ENCODE assay signal across 8 cellular contexts in the genomic region with DNA sequence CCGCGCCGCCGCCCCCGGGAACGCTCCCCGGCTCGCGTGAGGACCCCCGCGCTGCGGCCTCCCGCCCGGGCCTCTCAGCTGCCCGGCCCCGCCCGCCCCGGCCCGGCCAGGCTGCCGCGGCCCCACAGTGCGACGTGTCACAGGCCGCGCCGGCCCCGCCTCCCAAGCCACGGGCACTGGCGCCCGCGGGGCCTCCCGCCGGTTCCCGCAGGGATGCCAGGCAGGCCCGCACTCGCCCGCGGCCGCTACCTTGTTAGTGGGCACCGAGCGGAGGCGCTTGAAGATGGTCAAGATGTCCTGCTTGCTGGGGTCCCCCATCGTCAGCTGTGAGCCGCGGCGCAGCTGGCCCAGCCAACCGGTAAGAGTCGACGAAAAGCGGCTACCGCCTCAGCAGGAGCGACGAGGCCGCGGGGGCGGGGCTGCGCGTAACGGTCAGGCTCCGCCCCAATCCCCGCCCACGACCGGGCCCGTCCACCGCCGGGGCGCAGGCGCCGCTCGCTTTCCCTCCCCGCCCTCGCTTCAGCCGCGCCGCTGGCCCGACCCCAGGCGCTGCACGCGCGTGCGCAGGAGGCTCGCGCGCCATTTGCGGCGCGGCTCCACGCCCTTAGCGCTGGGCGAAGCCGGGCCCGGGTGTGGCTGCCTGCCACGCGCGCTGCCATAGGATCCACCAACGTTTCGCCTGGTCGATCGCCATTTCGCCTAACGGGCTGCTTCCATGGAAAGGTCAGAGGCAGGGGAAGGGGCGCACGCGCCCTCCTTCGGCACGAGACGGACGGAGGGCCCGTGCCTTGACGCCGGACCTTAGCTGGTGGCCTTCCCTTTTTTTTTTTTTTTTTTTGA.
DNase-seq lines count a peak whose midpoint lies in the region; ATAC-seq lines count a peak whose summit lies in the region.

A gene with protein sequence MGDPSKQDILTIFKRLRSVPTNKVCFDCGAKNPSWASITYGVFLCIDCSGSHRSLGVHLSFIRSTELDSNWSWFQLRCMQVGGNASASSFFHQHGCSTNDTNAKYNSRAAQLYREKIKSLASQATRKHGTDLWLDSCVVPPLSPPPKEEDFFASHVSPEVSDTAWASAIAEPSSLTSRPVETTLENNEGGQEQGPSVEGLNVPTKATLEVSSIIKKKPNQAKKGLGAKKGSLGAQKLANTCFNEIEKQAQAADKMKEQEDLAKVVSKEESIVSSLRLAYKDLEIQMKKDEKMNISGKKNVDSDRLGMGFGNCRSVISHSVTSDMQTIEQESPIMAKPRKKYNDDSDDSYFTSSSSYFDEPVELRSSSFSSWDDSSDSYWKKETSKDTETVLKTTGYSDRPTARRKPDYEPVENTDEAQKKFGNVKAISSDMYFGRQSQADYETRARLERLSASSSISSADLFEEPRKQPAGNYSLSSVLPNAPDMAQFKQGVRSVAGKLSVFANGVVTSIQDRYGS (minus strand): TSS at position 409 of the 840 bp plus-strand sequence. CDS start 91 bp downstream, at position 318.

- DNase-seq in Ammon's horn (ENCODE audit: low spot score) (peak; percentile 96), GM19238 (ENCODE audit: insufficient read length, low spot score) (peak; percentile 97), NCI-H526 (lab: John Stamatoyannopoulos, UW) (peak; percentile 12 to 92), kidney tubule cell (ENCODE audit: low spot score) (peak; percentile 93)
- peak; percentile 96 for DNase-seq in activated CD4-positive, alpha-beta T cell treated with anti-CD3 and anti-CD28 coated beads for 48 hours
- DNase-seq in stimulated activated CD4-positive, alpha-beta T cell treated with anti-CD3 and anti-CD28 coated beads, Interleukin-1b, Interleukin-23, amount 100 ng/mL, for 1 hour (ENCODE audit: low read depth in 2 of 2) = peak; percentile 93 to 96

- peak; percentile 75 for ATAC-seq in HG03442 (IDR thresholded peaks at IDR 0.05; ENCODE audit: unreplicated experiment)

- peak within 1 kb of the TSS; percentile 88 for H3K27ac ChIP-seq in cingulate gyrus (ENCODE audit: low read depth, low read length)

Comparison
In these comparisons a context has a peak if more than half of its experiments do, and no peak if none do; other contexts are left out.
1. Peak in every context shown above with its lines: DNase-seq, ATAC-seq and H3K27ac ChIP-seq.